In genomic region chr20:33701629-33702450, GRCh38 we compare ENCODE assay signal across 22 cellular contexts.
"Had no signal": no experiment of that assay in that cellular context is flagged by ENCODE, and none has a peak within 500 bp of the region (broad histone marks: within the 10 kb centered on the region; RNA-seq: fewer than 3 reads in every experiment).

No MANE protein-coding gene starts in this region.

- DNase-seq: dermis blood vessel endothelial cell; effector memory CD4-positive, alpha-beta T cell; left ventricle myocardium superior; naive B cell; nephron progenitor cell; psoas muscle; small intestine; stimulated activated CD4-positive, alpha-beta T cell treated with anti-CD3 and anti-CD28 coated beads, Interleukin-15, amount 100 ng/mL, for 24 hours; stimulated activated CD4-positive, alpha-beta T cell treated with anti-CD3 and anti-CD28 coated beads, Interleukin-2, amount 100 ng/mL, for 48 hours; stimulated activated naive B cell treated with anti-CD40 and anti-IgM and Interleukin-4, amounts not matched to agents 10 μg/mL and 1 μg/mL and 100 μg/mL, for 72 hours had no signal

- ATAC-seq: stimulated activated naive B cell treated with anti-CD40 and anti-IgM and Interleukin-4, amounts not matched to agents 10 μg/mL and 1 μg/mL and 100 μg/mL, for 72 hours had no signal

- H3K27me3 ChIP-seq: esophagus muscularis mucosa, tibial nerve, upper lobe of left lung had no signal

- H3K36me3 Mint-ChIP-seq: naive B cell had no signal

- H3K27ac ChIP-seq: coronary artery, esophagus muscularis mucosa, psoas muscle, thoracic aorta, tibial nerve had no signal

- H3K4me3 Mint-ChIP-seq: memory B cell; naive B cell; nephron progenitor cell; stimulated activated naive B cell treated with anti-CD40 and anti-IgM and Interleukin-4, amounts not matched to agents 10 μg/mL and 1 μg/mL and 100 μg/mL, for 72 hours; stimulated activated naive CD8-positive, alpha-beta T cell treated with anti-CD3 and anti-CD28 coated beads, Interleukin-15, Interleukin-2, amounts not matched to agents 100 ng/mL and 50 ng/mL, for 24 hours had no signal

- H3K4me1 Mint-ChIP-seq: memory B cell; nephron progenitor cell; stimulated activated naive B cell treated with anti-CD40 and anti-IgM and Interleukin-4, amounts not matched to agents 10 μg/mL and 1 μg/mL and 100 μg/mL, for 72 hours had no signal

- H3K9me3 ChIP-seq: esophagus muscularis mucosa, psoas muscle, thoracic aorta, tibial nerve, upper lobe of left lung had no signal

- H3K4me1 ChIP-seq: psoas muscle, tibial nerve had no signal

- H3K27ac Mint-ChIP-seq: memory B cell; naive B cell; stimulated activated naive B cell treated with anti-CD40 and anti-IgM and Interleukin-4, amounts not matched to agents 10 μg/mL and 1 μg/mL and 100 μg/mL, for 72 hours; stimulated activated naive CD8-positive, alpha-beta T cell treated with anti-CD3 and anti-CD28 coated beads, Interleukin-15, Interleukin-2, amounts not matched to agents 100 ng/mL and 50 ng/mL, for 24 hours had no signal

- FAIRE-seq: endothelial cell of umbilical vein, frontal cortex, keratinocyte, small intestine, urothelium cell line had no signal

- H3K4me3 ChIP-seq: coronary artery, esophagus muscularis mucosa, lung, psoas muscle, thoracic aorta, tibial nerve, upper lobe of left lung had no signal

- H3K27me3 Mint-ChIP-seq: memory B cell; naive B cell; stimulated activated naive B cell treated with anti-CD40 and anti-IgM and Interleukin-4, amounts not matched to agents 10 μg/mL and 1 μg/mL and 100 μg/mL, for 72 hours; stimulated activated naive CD8-positive, alpha-beta T cell treated with anti-CD3 and anti-CD28 coated beads, Interleukin-15, Interleukin-2, amounts not matched to agents 100 ng/mL and 50 ng/mL, for 24 hours had no signal

- H3K9me3 Mint-ChIP-seq: stimulated activated naive CD8-positive, alpha-beta T cell treated with anti-CD3 and anti-CD28 coated beads, Interleukin-15, Interleukin-2, amounts not matched to agents 100 ng/mL and 50 ng/mL, for 24 hours had no signal
